ENCODE assay signal across 15 cellular contexts in the genomic region with DNA sequence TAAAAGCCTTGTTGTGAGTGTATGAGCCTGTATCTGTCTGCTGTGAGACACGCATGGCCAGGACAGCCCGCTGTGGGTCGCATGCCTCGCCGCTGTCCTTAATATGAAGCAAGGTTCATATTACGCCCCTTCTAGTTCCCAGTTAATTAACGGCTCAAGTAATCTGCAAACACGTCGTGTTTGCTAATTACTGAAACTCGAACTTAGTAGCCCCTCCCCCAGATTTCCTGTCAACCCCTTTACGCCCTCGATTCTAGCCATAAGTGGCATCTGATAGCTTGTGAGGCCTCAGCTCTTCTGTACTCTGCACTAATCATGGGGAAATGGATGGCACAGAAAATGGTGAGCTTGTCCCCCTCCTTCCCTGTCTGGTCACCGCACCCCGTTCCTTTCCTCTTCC.
A peak's percentile ranks its signal among the peaks of the same experiment; 100 is the strongest.
DNase-seq lines count a peak whose midpoint lies in the region; ATAC-seq and TF ChIP-seq lines count a peak whose summit lies in the region.
"Had no signal": no experiment of that assay in that cellular context is flagged by ENCODE, and none has a peak within 500 bp of the region (broad histone marks: within the 10 kb centered on the region; RNA-seq: fewer than 3 reads in every experiment).

No MANE protein-coding gene starts in this region.

- TF ChIP-seq CTCF in MCF 10A (IDR thresholded peaks at IDR 0.05; ENCODE audit: unreplicated experiment) (no peak), breast epithelium (IDR thresholded peaks at IDR 0.05) (no peak), hepatocyte (IDR thresholded peaks at IDR 0.05; ENCODE audit: poor library complexity) (no peak), tibial nerve (IDR thresholded peaks at IDR 0.05) (no peak)

- CTCF ChIA-PET in MCF 10A (lab: Yijun Ruan, JAX) = no interaction called here

- H3K9me2 ChIP-seq in hepatocyte (replicated peaks; ENCODE audit: insufficient read depth) = no peaks in the 10 kb centered on the region

- no peak overlapping the region for H2AFZ ChIP-seq in hepatocyte

- peak overlapping the region; percentile 13 for H3K4me2 ChIP-seq in hepatocyte

- POLR2A ChIA-PET in MCF 10A (lab: Yijun Ruan, JAX) = no interaction called here

- TF ChIP-seq POLR2A in breast epithelium (IDR thresholded peaks at IDR 0.05) (no peak), tibial nerve (IDR thresholded peaks at IDR 0.05) (no peak)

- DNase-seq in MCF 10A (ENCODE audit: unreplicated experiment) = no peak
- DNase-seq in breast epithelium (ENCODE audit: low spot score in 2 of 2) = no peak
- peak; percentile 65 for DNase-seq in NCI-H82 (lab: John Stamatoyannopoulos, UW)
- DNase-seq in hepatocyte (ENCODE audit: low spot score) = no peak
- no peak for DNase-seq in ACHN
- no peak for DNase-seq in sciatic nerve (ENCODE audit: low spot score)
- no peak for DNase-seq in tibial nerve (ENCODE audit: low spot score in 2 of 2)
- DNase-seq: activated CD4-positive, alpha-beta memory T cell treated with anti-CD3 and anti-CD28 coated beads, Interleukin-2, amount 10 ng/mL, durations not matched to agents 7 days and 5 days; activated effector memory CD4-positive, alpha-beta T cell treated with Interleukin-2 at 50 U/mL for 16 hours; left cardiac atrium; natural killer cell; NCI-H226 had no signal

- H3K4me3 Mint-ChIP-seq in MCF 10A (ENCODE audit: unreplicated experiment) = no peak overlapping the region
- H3K4me3 Mint-ChIP-seq: activated CD4-positive, alpha-beta memory T cell treated with anti-CD3 and anti-CD28 coated beads, Interleukin-2, amount 10 ng/mL, durations not matched to agents 7 days and 5 days; natural killer cell; T-helper 2 cell treated with Interferon-gamma antibody and Interleukin-4, amounts not matched to agents 5 μg/mL and 100 μg/mL, for 36 hours had no signal

- TF ChIP-seq EP300 in tibial nerve (IDR thresholded peaks at IDR 0.05) = no peak

- intact Hi-C loops in MCF 10A (cut with micrococcal nuclease) (no loop called here), breast epithelium (cut with DNase I; ENCODE audit: low total_unique reads) (loop anchor here (10.0 kb wide), 1 partner anchor 160 kb away; no protein-coding TSS in a partner anchor), sciatic nerve (cut with DNase I) (no loop called here)

- H3K79me2 ChIP-seq in hepatocyte = peaks cover 3% of the 10 kb centered on the region

- ATAC-seq in sciatic nerve (no peak), GM18909 (IDR thresholded peaks at IDR 0.05; ENCODE audit: poor library complexity, unreplicated experiment) (no peak)
- ATAC-seq: natural killer cell had no signal

- H3K4me1 ChIP-seq in breast epithelium (no peaks in the 10 kb centered on the region), hepatocyte (ENCODE audit: insufficient read depth) (peaks cover 23% of the 10 kb centered on the region), tibial nerve (peaks cover 0 to 16% (median 0%) of the 10 kb centered on the region in 4 donors)

- peaks cover 6% of the 10 kb centered on the region for H3K4me1 Mint-ChIP-seq in MCF 10A (ENCODE audit: insufficient read depth, unreplicated experiment)
- H3K4me1 Mint-ChIP-seq: activated CD4-positive, alpha-beta memory T cell treated with anti-CD3 and anti-CD28 coated beads, Interleukin-2, amount 10 ng/mL, durations not matched to agents 7 days and 5 days; natural killer cell had no signal

- no TSS peak for BruUV-seq in MCF 10A (replicated peaks; lab: Mats Ljungman, UMichigan)

- no peaks in the 10 kb centered on the region for H3K27me3 Mint-ChIP-seq in MCF 10A (ENCODE audit: insufficient read depth, unreplicated experiment)

- in situ Hi-C loops in ACHN (cut with HindIII; ENCODE audit: low pct_ligation_motif_present, low pct_unique_long_range_greater_than_20kb, low sequenced_read_pairs) = no loop called here

- H3K36me3 ChIP-seq in breast epithelium = no peaks in the 10 kb centered on the region
- H3K36me3 ChIP-seq in hepatocyte (replicated peaks; ENCODE audit: insufficient read depth, low read depth) = no peaks in the 10 kb centered on the region
- peaks cover 0 to 71% (median 6%) of the 10 kb centered on the region in 3 donors for H3K36me3 ChIP-seq in tibial nerve

- no peaks in the 10 kb centered on the region for H4K20me1 ChIP-seq in hepatocyte (ENCODE audit: insufficient read depth, poor library complexity, severe bottlenecking)

- H3K27ac Mint-ChIP-seq in MCF 10A (ENCODE audit: low read depth, unreplicated experiment) = peak overlapping the region; percentile 50
- H3K27ac Mint-ChIP-seq: activated CD4-positive, alpha-beta memory T cell treated with anti-CD3 and anti-CD28 coated beads, Interleukin-2, amount 10 ng/mL, durations not matched to agents 7 days and 5 days; natural killer cell; T-helper 2 cell treated with Interferon-gamma antibody and Interleukin-4, amounts not matched to agents 5 μg/mL and 100 μg/mL, for 36 hours had no signal

- H3K27ac ChIP-seq in breast epithelium = no peak overlapping the region
- peak overlapping the region; percentile 74 for H3K27ac ChIP-seq in hepatocyte
- no peak overlapping the region for H3K27ac ChIP-seq in tibial nerve
- H3K27ac ChIP-seq: suprapubic skin had no signal

- H3K9me3 Mint-ChIP-seq in MCF 10A (ENCODE audit: unreplicated experiment) = no peaks in the 10 kb centered on the region
- H3K9me3 Mint-ChIP-seq: activated CD4-positive, alpha-beta memory T cell treated with anti-CD3 and anti-CD28 coated beads, Interleukin-2, amount 10 ng/mL, durations not matched to agents 7 days and 5 days; natural killer cell; T-helper 2 cell treated with Interferon-gamma antibody and Interleukin-4, amounts not matched to agents 5 μg/mL and 100 μg/mL, for 36 hours had no signal

- H3K27me3 ChIP-seq in breast epithelium (no peaks in the 10 kb centered on the region), hepatocyte (no peaks in the 10 kb centered on the region), tibial nerve (no peaks in the 10 kb centered on the region)
- H3K27me3 ChIP-seq: suprapubic skin had no signal

- peaks cover 79% of the 10 kb centered on the region for H3K36me3 Mint-ChIP-seq in MCF 10A (ENCODE audit: insufficient read depth, unreplicated experiment)
- H3K36me3 Mint-ChIP-seq: natural killer cell had no signal

- H3K9me3 ChIP-seq in breast epithelium (no peaks in the 10 kb centered on the region), hepatocyte (ENCODE audit: low read depth) (no peaks in the 10 kb centered on the region), tibial nerve (no peaks in the 10 kb centered on the region)
- H3K9me3 ChIP-seq: suprapubic skin had no signal

- 61% methylated on average over 14 of the region's 14 CpGs for WGBS in hepatocyte (ENCODE audit: low lambda C conversion rate, missing lambda C conversion rate)
- 78 to 81% methylated on average over 14 of the region's 14 CpGs for WGBS in tibial nerve, 2 donors

- H3K4me3 ChIP-seq in breast epithelium = no peak overlapping the region
- H3K4me3 ChIP-seq in hepatocyte = no peak overlapping the region
- no peak overlapping the region for H3K4me3 ChIP-seq in tibial nerve
- H3K4me3 ChIP-seq: suprapubic skin had no signal
